Comparison of ENCODE assay signal across 23 cellular contexts in genomic region chr7:69820479-69821192, GRCh38.
"Had no signal": no experiment of that assay in that cellular context is flagged by ENCODE, and none has a peak within 500 bp of the region (broad histone marks: within the 10 kb centered on the region; RNA-seq: fewer than 3 reads in every experiment).

No MANE protein-coding gene starts in this region.

- H3K36me3 ChIP-seq: brain microvascular endothelial cell, colonic mucosa had no signal

- H3K4me1 ChIP-seq: colonic mucosa, foreskin keratinocyte had no signal

- H3K27ac ChIP-seq: brain microvascular endothelial cell, colonic mucosa, epithelial cell of prostate, foreskin keratinocyte had no signal

- H3K4me2 ChIP-seq: smooth muscle cell had no signal

- H3K9me3 Mint-ChIP-seq: activated naive CD8-positive, alpha-beta T cell treated with anti-CD3 and anti-CD28 coated beads for 36 hours; activated T-helper 17 cell treated with anti-CD3 and anti-CD28 coated beads, Interleukin-2, amount 50 U/mL, for 72 hours; central memory CD8-positive, alpha-beta T cell; endodermal cell; natural killer cell treated with Interleukin-12 subunit alpha and Interleukin-12 subunit beta and Interleukin-15 and Interleukin-18, amount 100 ng/mL, for 72 hours; stimulated activated naive B cell treated with anti-CD40 and anti-IgM and Interleukin-4, amounts not matched to agents 10 μg/mL and 1 μg/mL and 100 μg/mL, for 72 hours had no signal

- DNase-seq: activated CD4-positive, alpha-beta memory T cell treated with anti-CD3 and anti-CD28 coated beads, Interleukin-2, amount 10 ng/mL, durations not matched to agents 7 days and 5 days; activated CD4-positive, alpha-beta T cell treated with anti-CD3 and anti-CD28 coated beads for 48 hours; activated CD4-positive, CD25-positive, alpha-beta regulatory T cell; activated CD8-positive, alpha-beta memory T cell treated with anti-CD3 and anti-CD28 coated beads, Interleukin-2, amount 10 ng/mL, durations not matched to agents 7 days and 5 days; activated naive CD4-positive, alpha-beta T cell; activated naive CD8-positive, alpha-beta T cell treated with anti-CD3 and anti-CD28 coated beads for 36 hours; activated T-cell treated with anti-CD3 and anti-CD28 coated beads, Interleukin-2, amount 50 U/mL, for 1 hour; brain microvascular endothelial cell; colonic mucosa; endodermal cell; foreskin keratinocyte; hippocampal formation; left colon; nucleus accumbens; stimulated activated CD4-positive, alpha-beta T cell treated with anti-CD3 and anti-CD28 coated beads, Interleukin-4, amount 100 ng/mL, for 24 hours; stimulated activated naive B cell treated with anti-CD40 and anti-IgM and Interleukin-4, amounts not matched to agents 10 μg/mL and 1 μg/mL and 100 μg/mL, for 72 hours had no signal

- H3K27me3 ChIP-seq: brain microvascular endothelial cell, colonic mucosa, foreskin keratinocyte had no signal

- H3K4me3 Mint-ChIP-seq: activated CD4-positive, alpha-beta memory T cell treated with anti-CD3 and anti-CD28 coated beads, Interleukin-2, amount 10 ng/mL, durations not matched to agents 7 days and 5 days; activated CD8-positive, alpha-beta memory T cell treated with anti-CD3 and anti-CD28 coated beads, Interleukin-2, amount 10 ng/mL, durations not matched to agents 7 days and 5 days; activated naive CD8-positive, alpha-beta T cell treated with anti-CD3 and anti-CD28 coated beads for 36 hours; activated T-helper 17 cell treated with anti-CD3 and anti-CD28 coated beads, Interleukin-2, amount 50 U/mL, for 72 hours; central memory CD8-positive, alpha-beta T cell; endodermal cell; natural killer cell treated with Interleukin-12 subunit alpha and Interleukin-12 subunit beta and Interleukin-15 and Interleukin-18, amount 100 ng/mL, for 72 hours; stimulated activated naive B cell treated with anti-CD40 and anti-IgM and Interleukin-4, amounts not matched to agents 10 μg/mL and 1 μg/mL and 100 μg/mL, for 72 hours had no signal

- H3K27me3 Mint-ChIP-seq: activated CD4-positive, alpha-beta memory T cell treated with anti-CD3 and anti-CD28 coated beads, Interleukin-2, amount 10 ng/mL, durations not matched to agents 7 days and 5 days; activated T-helper 17 cell treated with anti-CD3 and anti-CD28 coated beads, Interleukin-2, amount 50 U/mL, for 72 hours; central memory CD8-positive, alpha-beta T cell; stimulated activated naive B cell treated with anti-CD40 and anti-IgM and Interleukin-4, amounts not matched to agents 10 μg/mL and 1 μg/mL and 100 μg/mL, for 72 hours had no signal

- H3K4me3 ChIP-seq: colonic mucosa, lung, smooth muscle cell had no signal

- H3K9me3 ChIP-seq: colonic mucosa had no signal

- H3K36me3 Mint-ChIP-seq: activated CD8-positive, alpha-beta memory T cell treated with anti-CD3 and anti-CD28 coated beads, Interleukin-2, amount 10 ng/mL, durations not matched to agents 7 days and 5 days; activated naive CD8-positive, alpha-beta T cell treated with anti-CD3 and anti-CD28 coated beads for 36 hours; natural killer cell treated with Interleukin-12 subunit alpha and Interleukin-12 subunit beta and Interleukin-15 and Interleukin-18, amount 100 ng/mL, for 72 hours; stimulated activated naive B cell treated with anti-CD40 and anti-IgM and Interleukin-4, amounts not matched to agents 10 μg/mL and 1 μg/mL and 100 μg/mL, for 72 hours had no signal

- H3K27ac Mint-ChIP-seq: activated CD4-positive, alpha-beta memory T cell treated with anti-CD3 and anti-CD28 coated beads, Interleukin-2, amount 10 ng/mL, durations not matched to agents 7 days and 5 days; activated CD8-positive, alpha-beta memory T cell treated with anti-CD3 and anti-CD28 coated beads, Interleukin-2, amount 10 ng/mL, durations not matched to agents 7 days and 5 days; activated naive CD8-positive, alpha-beta T cell treated with anti-CD3 and anti-CD28 coated beads for 36 hours; activated T-helper 17 cell treated with anti-CD3 and anti-CD28 coated beads, Interleukin-2, amount 50 U/mL, for 72 hours; endodermal cell; natural killer cell treated with Interleukin-12 subunit alpha and Interleukin-12 subunit beta and Interleukin-15 and Interleukin-18, amount 100 ng/mL, for 72 hours; stimulated activated naive B cell treated with anti-CD40 and anti-IgM and Interleukin-4, amounts not matched to agents 10 μg/mL and 1 μg/mL and 100 μg/mL, for 72 hours had no signal

- ATAC-seq: activated CD8-positive, alpha-beta memory T cell treated with anti-CD3 and anti-CD28 coated beads, Interleukin-2, amount 10 ng/mL, durations not matched to agents 7 days and 5 days; activated T-helper 17 cell treated with anti-CD3 and anti-CD28 coated beads, Interleukin-2, amount 50 U/mL, for 72 hours; foreskin keratinocyte; left colon; natural killer cell treated with Interleukin-12 subunit alpha and Interleukin-12 subunit beta and Interleukin-15 and Interleukin-18, amount 100 ng/mL, for 72 hours; sciatic nerve; stimulated activated naive B cell treated with anti-CD40 and anti-IgM and Interleukin-4, amounts not matched to agents 10 μg/mL and 1 μg/mL and 100 μg/mL, for 72 hours had no signal
